13 cellular contexts compared by ENCODE assay signal in genomic region chr14:76964695-76965094, GRCh38.
A peak's percentile ranks its signal among the peaks of the same experiment; 100 is the strongest.
DNase-seq lines count a peak whose midpoint lies in the region; ATAC-seq and TF ChIP-seq lines count a peak whose summit lies in the region.
"Had no signal": no experiment of that assay in that cellular context is flagged by ENCODE, and none has a peak within 500 bp of the region (broad histone marks: within the 10 kb centered on the region; RNA-seq: fewer than 3 reads in every experiment).

No MANE protein-coding gene starts in this region.

- no peak overlapping the region for H3K4me3 ChIP-seq in neural progenitor cell
- H3K4me3 ChIP-seq in CD8-positive, alpha-beta memory T cell (ENCODE audit: low read length), result no peak overlapping the region
- H3K4me3 ChIP-seq: HAP-1 had no signal

- H3K4me1 Mint-ChIP-seq in activated CD4-positive, alpha-beta T cell treated with anti-CD3 and anti-CD28 coated beads for 36 hours, result peaks cover 63% of the 10 kb centered on the region
- H3K4me1 Mint-ChIP-seq in activated naive CD8-positive, alpha-beta T cell treated with anti-CD3 and anti-CD28 coated beads, Interleukin-2, amount 10 ng/mL, durations not matched to agents 7 days and 5 days, result peaks cover 57% of the 10 kb centered on the region
- H3K4me1 Mint-ChIP-seq in neural progenitor cell, result peaks cover 58% of the 10 kb centered on the region
- peaks cover 50 to 59% (median 59%) of the 10 kb centered on the region in 3 donors for H3K4me1 Mint-ChIP-seq in CD8-positive, alpha-beta memory T cell

- peak overlapping the region; percentile 79 for H2AFZ ChIP-seq in neural progenitor cell (replicated peaks)

- peak overlapping the region; percentile 24 for H3K4me3 Mint-ChIP-seq in activated CD4-positive, alpha-beta T cell treated with anti-CD3 and anti-CD28 coated beads for 36 hours
- H3K4me3 Mint-ChIP-seq in activated naive CD8-positive, alpha-beta T cell treated with anti-CD3 and anti-CD28 coated beads, Interleukin-2, amount 10 ng/mL, durations not matched to agents 7 days and 5 days, result peak overlapping the region; percentile 53
- no peak overlapping the region for H3K4me3 Mint-ChIP-seq in neural progenitor cell
- peak overlapping the region in 1 of 7 donors; percentile 37 for H3K4me3 Mint-ChIP-seq in CD8-positive, alpha-beta memory T cell

- H3K36me3 ChIP-seq in neural progenitor cell, result no peaks in the 10 kb centered on the region
- no peaks in the 10 kb centered on the region for H3K36me3 ChIP-seq in CD8-positive, alpha-beta memory T cell (ENCODE audit: insufficient read depth, low read length)
- H3K36me3 ChIP-seq: HAP-1 had no signal

- POLR2A ChIA-PET in activated CD4-positive, alpha-beta T cell treated with anti-CD3 and anti-CD28 coated beads for 36 hours (lab: Charles Lee), result interaction anchor here (0.9 kb wide), 1 partner anchor 9 kb away, joined by 4 read pairs; no protein-coding TSS in a partner anchor
- POLR2A ChIA-PET in activated naive CD8-positive, alpha-beta T cell treated with anti-CD3 and anti-CD28 coated beads, Interleukin-2, amount 10 ng/mL, durations not matched to agents 7 days and 5 days (lab: Charles Lee), result interaction anchor here (0.7 to 11.1 kb wide), 2 partner anchors 9 to 65 kb away, joined by 5 to 238 read pairs; partner anchors contain the start of gene IRF2BPL
- POLR2A ChIA-PET in CD8-positive, alpha-beta memory T cell (lab: Charles Lee), result no interaction called here

- no peak overlapping the region for H3K4me2 ChIP-seq in neural progenitor cell

- H3K9me3 Mint-ChIP-seq in activated CD4-positive, alpha-beta T cell treated with anti-CD3 and anti-CD28 coated beads for 36 hours (ENCODE audit: low read depth), result no peaks in the 10 kb centered on the region
- H3K9me3 Mint-ChIP-seq in activated naive CD8-positive, alpha-beta T cell treated with anti-CD3 and anti-CD28 coated beads, Interleukin-2, amount 10 ng/mL, durations not matched to agents 7 days and 5 days, result no peaks in the 10 kb centered on the region
- H3K9me3 Mint-ChIP-seq in neural progenitor cell, result no peaks in the 10 kb centered on the region
- no peaks in the 10 kb centered on the region for H3K9me3 Mint-ChIP-seq in CD8-positive, alpha-beta memory T cell

- H3K9me3 ChIP-seq in neural progenitor cell (ENCODE audit: low read depth), result no peaks in the 10 kb centered on the region
- no peaks in the 10 kb centered on the region for H3K9me3 ChIP-seq in CD8-positive, alpha-beta memory T cell (ENCODE audit: low read length)
- H3K9me3 ChIP-seq: HAP-1 had no signal

- H3K4me1 ChIP-seq in neural progenitor cell, result peaks cover 20% of the 10 kb centered on the region
- H3K4me1 ChIP-seq in CD8-positive, alpha-beta memory T cell (ENCODE audit: insufficient read depth, low read length), result peaks cover 50% of the 10 kb centered on the region

- no peaks in the 10 kb centered on the region for H3K79me2 ChIP-seq in neural progenitor cell (ENCODE audit: low read depth)

- no peak overlapping the region for H3K27ac ChIP-seq in neural progenitor cell
- no peak overlapping the region for H3K27ac ChIP-seq in CD8-positive, alpha-beta memory T cell (ENCODE audit: low read depth, low read length)

- peak overlapping the region; percentile 72 for H3K27ac Mint-ChIP-seq in activated CD4-positive, alpha-beta T cell treated with anti-CD3 and anti-CD28 coated beads for 36 hours
- H3K27ac Mint-ChIP-seq in activated naive CD8-positive, alpha-beta T cell treated with anti-CD3 and anti-CD28 coated beads, Interleukin-2, amount 10 ng/mL, durations not matched to agents 7 days and 5 days, result peak overlapping the region; percentile 87
- no peak overlapping the region for H3K27ac Mint-ChIP-seq in neural progenitor cell
- H3K27ac Mint-ChIP-seq in CD8-positive, alpha-beta memory T cell, result peak overlapping the region in 4 of 8 donors; percentile 35 to 86 (median 46)

- intact Hi-C loops in activated CD4-positive, alpha-beta T cell treated with anti-CD3 and anti-CD28 coated beads for 36 hours (cut with DNase I, micrococcal nuclease), result loop anchor here (5.0 to 10.0 kb wide), 2 partner anchors 338 to 340 kb away; no protein-coding TSS in a partner anchor

- peak; percentile 76 for DNase-seq in activated CD4-positive, alpha-beta T cell treated with anti-CD3 and anti-CD28 coated beads for 36 hours
- no peak for DNase-seq in activated CD4-positive, alpha-beta T cell treated with anti-CD3 and anti-CD28 coated beads for 1 hour
- DNase-seq in GM20000 (ENCODE audit: low spot score), result peak; percentile 63
- no peak for DNase-seq in activated naive CD8-positive, alpha-beta T cell treated with anti-CD3 and anti-CD28 coated beads, Interleukin-2, amount 10 ng/mL, durations not matched to agents 7 days and 5 days
- DNase-seq in neural progenitor cell (ENCODE audit: low spot score), result no peak
- no peak for DNase-seq in DMS114 treated with DMSO at 0.1 percent for 48 hours (lab: John Stamatoyannopoulos, UW; ENCODE audit: unreplicated experiment)
- no peak for DNase-seq in CD8-positive, alpha-beta memory T cell
- DNase-seq: effector memory CD4-positive, alpha-beta T cell; kidney; NCI-H187 treated with DMSO at 0.1 percent for 48 hours had no signal

- CTCF ChIA-PET in activated CD4-positive, alpha-beta T cell treated with anti-CD3 and anti-CD28 coated beads for 36 hours (lab: Charles Lee), result interaction anchor here (1.1 kb wide), 1 partner anchor 89 kb away, joined by 8 read pairs; no protein-coding TSS in a partner anchor
- CTCF ChIA-PET in CD8-positive, alpha-beta memory T cell (lab: Charles Lee), result no interaction called here

- H3K27me3 Mint-ChIP-seq in activated CD4-positive, alpha-beta T cell treated with anti-CD3 and anti-CD28 coated beads for 36 hours, result no peaks in the 10 kb centered on the region
- no peaks in the 10 kb centered on the region for H3K27me3 Mint-ChIP-seq in activated naive CD8-positive, alpha-beta T cell treated with anti-CD3 and anti-CD28 coated beads, Interleukin-2, amount 10 ng/mL, durations not matched to agents 7 days and 5 days
- H3K27me3 Mint-ChIP-seq in neural progenitor cell (ENCODE audit: insufficient read depth, low read depth), result peaks cover 20% of the 10 kb centered on the region
- H3K27me3 Mint-ChIP-seq in CD8-positive, alpha-beta memory T cell, result no peaks in the 10 kb centered on the region

- peak; percentile 55 for ATAC-seq in activated CD4-positive, alpha-beta T cell treated with anti-CD3 and anti-CD28 coated beads for 36 hours
- peak; percentile 32 for ATAC-seq in activated naive CD8-positive, alpha-beta T cell treated with anti-CD3 and anti-CD28 coated beads, Interleukin-2, amount 10 ng/mL, durations not matched to agents 7 days and 5 days (ENCODE audit: low read depth)
- ATAC-seq in GM19328 (IDR thresholded peaks at IDR 0.05; ENCODE audit: unreplicated experiment), result no peak
- ATAC-seq: sciatic nerve had no signal

- H3K36me3 Mint-ChIP-seq in activated CD4-positive, alpha-beta T cell treated with anti-CD3 and anti-CD28 coated beads for 36 hours (ENCODE audit: low read depth), result no peaks in the 10 kb centered on the region
- H3K36me3 Mint-ChIP-seq in activated naive CD8-positive, alpha-beta T cell treated with anti-CD3 and anti-CD28 coated beads, Interleukin-2, amount 10 ng/mL, durations not matched to agents 7 days and 5 days, result peaks cover 3% of the 10 kb centered on the region
- no peaks in the 10 kb centered on the region for H3K36me3 Mint-ChIP-seq in neural progenitor cell
- no peaks in the 10 kb centered on the region for H3K36me3 Mint-ChIP-seq in CD8-positive, alpha-beta memory T cell

- H3K9ac ChIP-seq in neural progenitor cell, result no peak overlapping the region

- TF ChIP-seq CTCF in GM20000 (IDR thresholded peaks at IDR 0.05; ENCODE audit: extremely low read depth, missing control alignments) (no peak), neural progenitor cell (IDR thresholded peaks at IDR 0.05) (no peak)

- H4K20me1 ChIP-seq in neural progenitor cell (ENCODE audit: low read depth), result no peaks in the 10 kb centered on the region

- peaks cover 24% of the 10 kb centered on the region for H3F3A ChIP-seq in neural progenitor cell (ENCODE audit: low read depth)

- H3K27me3 ChIP-seq in neural progenitor cell, result no peaks in the 10 kb centered on the region
- H3K27me3 ChIP-seq in CD8-positive, alpha-beta memory T cell (ENCODE audit: insufficient read depth, low read length, poor library complexity, severe bottlenecking), result no peaks in the 10 kb centered on the region

Comparison
In these comparisons a context has a peak if more than half of its experiments do, and no peak if none do; other contexts are left out.
1. DNase-seq: peak in activated CD4-positive, alpha-beta T cell treated with anti-CD3 and anti-CD28 coated beads for 36 hours (single experiment) and GM20000 (single experiment); none in activated CD4-positive, alpha-beta T cell treated with anti-CD3 and anti-CD28 coated beads for 1 hour (single experiment), activated naive CD8-positive, alpha-beta T cell treated with anti-CD3 and anti-CD28 coated beads, Interleukin-2, amount 10 ng/mL, durations not matched to agents 7 days and 5 days (single experiment), neural progenitor cell (single experiment), DMS114 treated with DMSO at 0.1 percent for 48 hours (single experiment) and CD8-positive, alpha-beta memory T cell (0 of 5).